In the genomic region with DNA sequence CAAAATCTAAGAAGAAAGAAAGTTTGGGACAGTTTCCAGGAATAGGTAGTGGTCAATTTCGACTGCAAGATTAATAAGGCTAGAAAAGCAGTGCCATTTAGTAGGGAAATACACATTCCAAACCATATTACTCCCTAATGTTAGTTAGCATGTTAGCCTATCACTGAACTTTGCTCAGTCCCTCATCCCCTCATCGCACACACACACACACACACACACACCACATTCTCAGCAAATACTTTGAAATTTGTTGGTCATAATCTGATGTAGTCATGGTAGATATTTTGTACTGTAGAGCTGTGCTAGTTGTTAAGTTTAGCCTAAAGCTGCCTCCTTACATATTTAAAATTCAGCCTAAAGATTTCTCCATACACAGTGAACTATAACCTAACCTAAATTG, we compare ENCODE assay signal across 27 cellular contexts.
A peak's percentile ranks its signal among the peaks of the same experiment; 100 is the strongest.
DNase-seq lines count a peak whose midpoint lies in the region; ATAC-seq, FAIRE-seq and TF ChIP-seq lines count a peak whose summit lies in the region.
"Had no signal": no experiment of that assay in that cellular context is flagged by ENCODE, and none has a peak within 500 bp of the region (broad histone marks: within the 10 kb centered on the region; RNA-seq: fewer than 3 reads in every experiment).

No MANE protein-coding gene starts in this region.

- H2BK120ac ChIP-seq in H9 (ENCODE audit: low read depth, low read length, poor library complexity, severe bottlenecking) (no peak overlapping the region), trophoblast cell (ENCODE audit: insufficient read depth, low read length, poor library complexity) (no peak overlapping the region)

- H3K23ac ChIP-seq in H9 (ENCODE audit: insufficient read length, low read depth, low read length): no peak overlapping the region
- no peak overlapping the region for H3K23ac ChIP-seq in trophoblast cell (ENCODE audit: low read length)

- no peak overlapping the region for H3K9ac ChIP-seq in H9 (ENCODE audit: extremely low read depth, insufficient read length, low read length)
- H3K9ac ChIP-seq in astrocyte (ENCODE audit: low read length): no peak overlapping the region
- H3K9ac ChIP-seq in iPS-20b (ENCODE audit: low read depth, low read length): peak overlapping the region; percentile 28; the same call in 1 of the 2 replicates
- H3K9ac ChIP-seq in trophoblast cell (ENCODE audit: low read length): no peak overlapping the region
- H3K9ac ChIP-seq: SK-N-SH had no signal

- H3K23me2 ChIP-seq in H9 (ENCODE audit: insufficient read length, low read depth, low read length, poor library complexity, severe bottlenecking): no peaks in the 10 kb centered on the region

- H3K27me3 Mint-ChIP-seq in H9 (ENCODE audit: low read depth): no peaks in the 10 kb centered on the region
- H3K27me3 Mint-ChIP-seq in astrocyte (ENCODE audit: low read depth, unreplicated experiment): peaks cover 2% of the 10 kb centered on the region
- H3K27me3 Mint-ChIP-seq: CD4-positive, alpha-beta memory T cell had no signal

- H3K36me3 ChIP-seq in astrocyte (ENCODE audit: insufficient read depth, low read length) (no peaks in the 10 kb centered on the region), iPS-20b (ENCODE audit: insufficient read depth, low read depth, low read length) (no peaks in the 10 kb centered on the region), trophoblast cell (ENCODE audit: control insufficient read depth in 1 of 2, insufficient read depth in 2 of 2, low read length in 2 of 2) (no peaks in the 10 kb centered on the region), heart left ventricle (no peaks in the 10 kb centered on the region)

- peak overlapping the region; percentile 70 for H3T11ph ChIP-seq in H9 (ENCODE audit: low read length)

- H4K91ac ChIP-seq in H9 (ENCODE audit: insufficient read length, low read depth, low read length): no peak overlapping the region
- no peak overlapping the region for H4K91ac ChIP-seq in trophoblast cell (ENCODE audit: low read depth, low read length)

- TF ChIP-seq CTCF in H9 (conservative IDR thresholded peaks at IDR 0.05) (no peak), astrocyte (IDR thresholded peaks at IDR 0.05; ENCODE audit: insufficient read depth, low read depth, low read length) (no peak), heart left ventricle (IDR thresholded peaks at IDR 0.05) (no peak)

- no peak overlapping the region for H4K8ac ChIP-seq in H9 (replicated peaks; ENCODE audit: insufficient read length, low read depth, low read length)
- no peak overlapping the region for H4K8ac ChIP-seq in trophoblast cell (ENCODE audit: low read depth, low read length)

- ATAC-seq in heart left ventricle: no peak
- ATAC-seq: PC-3 had no signal

- intact Hi-C loops in heart left ventricle (cut with DNase I): no loop called here

- H3K9me3 ChIP-seq in H9 (ENCODE audit: control insufficient read depth, low read depth, low read length) (no peaks in the 10 kb centered on the region), astrocyte (ENCODE audit: insufficient read depth, low read depth, low read length) (peaks cover 8% of the 10 kb centered on the region), iPS-20b (ENCODE audit: insufficient read depth, low read depth, low read length) (peaks cover 4% of the 10 kb centered on the region; the same call in 1 of the 2 replicates), trophoblast cell (ENCODE audit: insufficient read depth, low read depth, low read length) (no peaks in the 10 kb centered on the region), heart left ventricle (peaks cover 0 to 8% (median 0%) of the 10 kb centered on the region in 12 donors)
- H3K9me3 ChIP-seq: Caco-2, SK-N-SH had no signal

- H2BK12ac ChIP-seq in H9 (ENCODE audit: insufficient read length, low read depth, low read length): no peak overlapping the region
- no peak overlapping the region for H2BK12ac ChIP-seq in trophoblast cell (ENCODE audit: low read length)

- H3K27ac ChIP-seq in H9 (ENCODE audit: insufficient read length, low read depth, low read length) (no peak overlapping the region), astrocyte (ENCODE audit: low read depth, low read length) (no peak overlapping the region), iPS-20b (ENCODE audit: low read length) (peak overlapping the region; percentile 1), trophoblast cell (ENCODE audit: low read depth, low read length) (no peak overlapping the region), heart left ventricle (no peak overlapping the region)
- H3K27ac ChIP-seq: HL-60 had no signal

- H3K4me1 ChIP-seq in H9 (ENCODE audit: insufficient read depth, low read length): peaks cover 4% of the 10 kb centered on the region; the same call in 1 of the 2 replicates
- peaks cover 8% of the 10 kb centered on the region for H3K4me1 ChIP-seq in astrocyte (ENCODE audit: insufficient read depth, low read length)
- peaks cover 22% of the 10 kb centered on the region; the same call in 1 of the 2 replicates for H3K4me1 ChIP-seq in iPS-20b (ENCODE audit: insufficient read depth, low read length)
- no peaks in the 10 kb centered on the region for H3K4me1 ChIP-seq in trophoblast cell (ENCODE audit: control insufficient read depth in 1 of 2, insufficient read depth in 2 of 2, low read length in 2 of 2)
- H3K4me1 ChIP-seq in heart left ventricle: peaks cover 0 to 15% (median 10%) of the 10 kb centered on the region in 12 donors

- H3K27me3 ChIP-seq in H9 (ENCODE audit: insufficient read depth, low read length) (no peaks in the 10 kb centered on the region), astrocyte (ENCODE audit: insufficient read depth, low read length) (no peaks in the 10 kb centered on the region), iPS-20b (ENCODE audit: insufficient read depth, low read length) (no peaks in the 10 kb centered on the region), trophoblast cell (ENCODE audit: insufficient read depth, low read length) (no peaks in the 10 kb centered on the region), heart left ventricle (no peaks in the 10 kb centered on the region)

- H3K9me3 Mint-ChIP-seq in H9 (peaks cover 15 to 18% of the 10 kb centered on the region in 2 experiments), astrocyte (ENCODE audit: unreplicated experiment) (peaks cover 6% of the 10 kb centered on the region)

- no CpG with 5 or more reads among the region's 2 CpGs for WGBS in H9 (ENCODE audit: extremely low coverage, insufficient read length, low lambda C conversion rate)
- WGBS in trophoblast cell (ENCODE audit: extremely low coverage, insufficient coverage, insufficient read length): no CpG with 5 or more reads among the region's 2 CpGs
- 72 to 83% (median 80%) methylated on average over 2 of the region's 2 CpGs for WGBS in heart left ventricle, 4 donors

- H3K18ac ChIP-seq in H9 (ENCODE audit: insufficient read length, low read depth, low read length) (no peak overlapping the region), trophoblast cell (ENCODE audit: low read length) (no peak overlapping the region)

- H3K4me1 Mint-ChIP-seq in H9 (peaks cover 64 to 73% of the 10 kb centered on the region in 2 experiments), astrocyte (ENCODE audit: low read depth, unreplicated experiment) (peaks cover 22% of the 10 kb centered on the region)
- H3K4me1 Mint-ChIP-seq: CD4-positive, alpha-beta memory T cell had no signal

- peaks cover 23 to 43% (median 29%) of the 10 kb centered on the region in 3 experiments for H3K36me3 Mint-ChIP-seq in H9 (ENCODE audit: insufficient read depth in 1 of 3, low read depth in 3 of 3)
- no peaks in the 10 kb centered on the region for H3K36me3 Mint-ChIP-seq in astrocyte (ENCODE audit: low read depth, unreplicated experiment)
- H3K36me3 Mint-ChIP-seq: CD4-positive, alpha-beta memory T cell had no signal

- no peak overlapping the region for H3K56ac ChIP-seq in H9 (ENCODE audit: insufficient read length, low read depth, low read length)

- H2BK5ac ChIP-seq in H9 (ENCODE audit: insufficient read length, low read length) (no peak overlapping the region), trophoblast cell (ENCODE audit: low read depth, low read length, poor library complexity) (no peak overlapping the region)

- H3K4me3 Mint-ChIP-seq in H9 (no peak overlapping the region), astrocyte (ENCODE audit: unreplicated experiment) (no peak overlapping the region)
- H3K4me3 Mint-ChIP-seq: CD4-positive, alpha-beta memory T cell had no signal

- H2AFZ ChIP-seq in H9 (ENCODE audit: low read length) (no peak overlapping the region), astrocyte (ENCODE audit: low read depth, low read length) (no peak overlapping the region), trophoblast cell (ENCODE audit: insufficient read depth, low read length, poor library complexity) (no peak overlapping the region)

- H4K5ac ChIP-seq in H9 (ENCODE audit: insufficient read length, low read depth, low read length): no peak overlapping the region

- H3K79me1 ChIP-seq in H9 (ENCODE audit: insufficient read depth, low read depth, low read length, poor library complexity, severe bottlenecking) (no peaks in the 10 kb centered on the region), trophoblast cell (ENCODE audit: low read length) (no peaks in the 10 kb centered on the region)

- TF ChIP-seq POLR2A in heart left ventricle (IDR thresholded peaks at IDR 0.05): no peak

- peak overlapping the region; percentile 2 for H3K4me2 ChIP-seq in H9 (ENCODE audit: insufficient read depth, insufficient read length, low read length)
- no peak overlapping the region for H3K4me2 ChIP-seq in astrocyte (ENCODE audit: low read length)
- H3K4me2 ChIP-seq in trophoblast cell (ENCODE audit: low read length): no peak overlapping the region
- H3K4me2 ChIP-seq: SK-N-SH had no signal

- H3K4me3 ChIP-seq in astrocyte (ENCODE audit: insufficient read depth, low read depth, low read length): no peak overlapping the region
- H3K4me3 ChIP-seq in iPS-20b (ENCODE audit: low read length): no peak overlapping the region
- H3K4me3 ChIP-seq in trophoblast cell (ENCODE audit: low read depth, low read length): no peak overlapping the region
- H3K4me3 ChIP-seq in heart left ventricle: no peak overlapping the region

- no peak overlapping the region for H4K12ac ChIP-seq in trophoblast cell (ENCODE audit: low read depth, low read length)

- H2AK5ac ChIP-seq in H9 (ENCODE audit: insufficient read length, low read length) (no peak overlapping the region), trophoblast cell (ENCODE audit: low read length) (no peak overlapping the region)

- H3K14ac ChIP-seq in H9 (ENCODE audit: insufficient read depth, low read length) (no peak overlapping the region), trophoblast cell (ENCODE audit: low read length) (no peak overlapping the region)

- no peak overlapping the region for H2BK15ac ChIP-seq in H9 (ENCODE audit: low read depth, low read length)

- FAIRE-seq in astrocyte (lab: Jason Lieb, UNC): no peak
- FAIRE-seq: GM18507 had no signal

- H2BK20ac ChIP-seq in H9 (ENCODE audit: low read depth, low read length, poor library complexity, severe bottlenecking): no peak overlapping the region

- DNase-seq in H9 (no peak), astrocyte (ENCODE audit: low read depth) (peak; percentile 73), trophoblast cell (peak; percentile 16 to 59), GDM1 (lab: John Stamatoyannopoulos, UW) (no peak), heart left ventricle (no peak)
- DNase-seq in activated naive CD4-positive, alpha-beta T cell (lab: John Stamatoyannopoulos, UW): no peak
- DNase-seq: C1 segment of cervical spinal cord; Caco-2; CD4-positive, alpha-beta memory T cell; DMS79; EL; GF-D8; KBM-7; MV-4-11; NCI-H1105; NCI-H1436 treated with DMSO at 0.1 percent for 48 hours; NCI-H1930; NCI-H2107; NCI-H526; NCI-H82; NK-92 treated with Interleukin-12 subunit alpha and Interleukin-12 subunit beta, amount 100 ng/mL, for 24 hours; PC-3; SK-N-SH; SW 1271 had no signal

- H3K79me2 ChIP-seq in H9 (ENCODE audit: insufficient read depth, low read length) (no peaks in the 10 kb centered on the region), astrocyte (ENCODE audit: insufficient read depth, low read length) (no peaks in the 10 kb centered on the region), trophoblast cell (ENCODE audit: control insufficient read depth, insufficient read depth, low read length, poor library complexity) (no peaks in the 10 kb centered on the region)

- H3K27ac Mint-ChIP-seq in H9 (peak overlapping the region; percentile 82 to 96 (median 83); a peak in 5 of 7 replicates), astrocyte (ENCODE audit: unreplicated experiment) (no peak overlapping the region)
- H3K27ac Mint-ChIP-seq: CD4-positive, alpha-beta memory T cell had no signal

- H3K4ac ChIP-seq in H9 (ENCODE audit: low read depth, low read length) (no peak overlapping the region), trophoblast cell (ENCODE audit: low read depth, low read length) (no peak overlapping the region)

- H4K20me1 ChIP-seq in H9 (ENCODE audit: control insufficient read depth, insufficient read depth, insufficient read length): no peaks in the 10 kb centered on the region
- no peaks in the 10 kb centered on the region for H4K20me1 ChIP-seq in astrocyte (ENCODE audit: insufficient read depth, low read length)

Comparison
In these comparisons a context has a peak if more than half of its experiments do, and no peak if none do; other contexts are left out.
1. DNase-seq: peak in astrocyte (single experiment) and trophoblast cell (2 of 2); none in H9 (single experiment), activated naive CD4-positive, alpha-beta T cell (0 of 4), GDM1 (single experiment) and heart left ventricle (0 of 5).